In genomic region chr16:29974291-29975133, GRCh38 we compare ENCODE assay signal across 9 cellular contexts. TPM values are rescaled to one million over a fixed set of nuclear protein-coding genes. Genes with fewer than 3 reads are reported as not detected.
DNase-seq lines count a peak whose midpoint lies in the region; ATAC-seq lines count a peak whose summit lies in the region.
"Had no signal": no experiment of that assay in that cellular context is flagged by ENCODE, and none has a peak within 500 bp of the region (broad histone marks: within the 10 kb centered on the region; RNA-seq: fewer than 3 reads in every experiment).

No MANE protein-coding gene starts in this region.

- H3K4me1 Mint-ChIP-seq in activated naive CD8-positive, alpha-beta T cell treated with anti-CD3 and anti-CD28 coated beads for 36 hours: peaks cover 33% of the 10 kb centered on the region

- H3K27ac Mint-ChIP-seq in activated naive CD8-positive, alpha-beta T cell treated with anti-CD3 and anti-CD28 coated beads for 36 hours: peak overlapping the region; percentile 95

- H3K9me3 ChIP-seq in right cardiac atrium (ENCODE audit: control insufficient read depth, low read length): no peaks in the 10 kb centered on the region

- H3K27me3 ChIP-seq in right cardiac atrium (ENCODE audit: control insufficient read depth, insufficient read depth): no peaks in the 10 kb centered on the region

- H3K9me3 Mint-ChIP-seq in activated naive CD8-positive, alpha-beta T cell treated with anti-CD3 and anti-CD28 coated beads for 36 hours: peaks cover 7% of the 10 kb centered on the region

- peaks cover 11% of the 10 kb centered on the region for H3K4me1 ChIP-seq in right cardiac atrium (ENCODE audit: control insufficient read depth, insufficient read depth, low read length)

- WGBS in right cardiac atrium: 3% methylated on average over 31 of the region's 31 CpGs

- peak; percentile 57 for DNase-seq in CD1c-positive myeloid dendritic cell (ENCODE audit: extremely low spot score)
- peak; percentile 25 for DNase-seq in activated naive CD8-positive, alpha-beta T cell treated with anti-CD3 and anti-CD28 coated beads for 36 hours
- peak; percentile 50 to 72 (median 59) for DNase-seq in right cardiac atrium
- DNase-seq in retina: peak; percentile 15
- no peak for DNase-seq in cerebellar cortex (ENCODE audit: low spot score)

- H3K4me3 ChIP-seq in right cardiac atrium (ENCODE audit: low read length): peak overlapping the region; percentile 71

- H3K4me3 Mint-ChIP-seq in activated naive CD8-positive, alpha-beta T cell treated with anti-CD3 and anti-CD28 coated beads for 36 hours: peak overlapping the region; percentile 98

- peaks cover 29% of the 10 kb centered on the region for H3K36me3 Mint-ChIP-seq in activated naive CD8-positive, alpha-beta T cell treated with anti-CD3 and anti-CD28 coated beads for 36 hours

- peak overlapping the region; percentile 88 for H3K27ac ChIP-seq in right cardiac atrium (ENCODE audit: low read length)

- no peaks in the 10 kb centered on the region for H3K27me3 Mint-ChIP-seq in activated naive CD8-positive, alpha-beta T cell treated with anti-CD3 and anti-CD28 coated beads for 36 hours

- ATAC-seq in HG03571 (IDR thresholded peaks at IDR 0.05; ENCODE audit: unreplicated experiment): peak; percentile 8
- ATAC-seq in right cardiac atrium: peak in 1 of 2 donors; percentile 53
- no peak for ATAC-seq in GM19023 (IDR thresholded peaks at IDR 0.05; ENCODE audit: unreplicated experiment)
- no peak for ATAC-seq in HG02884 (IDR thresholded peaks at IDR 0.05; ENCODE audit: unreplicated experiment)

- intact Hi-C loops in right cardiac atrium (cut with DNase I): no loop called here

RNA-seq across cellular contexts. Expression of gene TAOK2, which starts 0.8 kb away (rescaled TPM):
- total RNA-seq in activated naive CD8-positive, alpha-beta T cell treated with anti-CD3 and anti-CD28 coated beads for 36 hours: 10 to 100 TPM; 24.9 to 26.4 TPM
- 10 to 100 TPM; 37.2 to 40.1 (median 39.4) TPM for total RNA-seq in right cardiac atrium
- 38.3 TPM for polyA plus RNA-seq in right cardiac atrium

RNA-seq across cellular contexts. Expression of gene TMEM219, which starts 12.6 kb away (rescaled TPM):
- 10 to 100 TPM; 29.3 TPM for total RNA-seq in activated naive CD8-positive, alpha-beta T cell treated with anti-CD3 and anti-CD28 coated beads for 36 hours
- 10 to 100 TPM; 79.7 to 90.4 (median 82.1) TPM for total RNA-seq in right cardiac atrium
- polyA plus RNA-seq in right cardiac atrium: 97.4 TPM

RNA-seq across cellular contexts. Expression of gene HIRIP3, which starts 20.9 kb away (rescaled TPM):
- total RNA-seq in activated naive CD8-positive, alpha-beta T cell treated with anti-CD3 and anti-CD28 coated beads for 36 hours: 10 to 100 TPM; 39.5 to 41.4 TPM
- 10 to 100 TPM; 11.6 to 21.7 (median 17.5) TPM for total RNA-seq in right cardiac atrium
- polyA plus RNA-seq in right cardiac atrium: 19.1 TPM

RNA-seq across cellular contexts. Expression of gene INO80E, which starts 21.5 kb away (rescaled TPM):
- 10 to 100 TPM; 83.8 to 91.1 TPM for total RNA-seq in activated naive CD8-positive, alpha-beta T cell treated with anti-CD3 and anti-CD28 coated beads for 36 hours
- 10 to 100 TPM; 32.7 to 44.6 (median 37.1) TPM for total RNA-seq in right cardiac atrium
- 59.1 TPM for polyA plus RNA-seq in right cardiac atrium

RNA-seq across cellular contexts. Expression of gene DOC2A, which starts 36.3 kb away (rescaled TPM):
- total RNA-seq in activated naive CD8-positive, alpha-beta T cell treated with anti-CD3 and anti-CD28 coated beads for 36 hours: 1 to 10 TPM in 1 of 2 experiments, under 1 TPM in 1; 0.89 to 1.4 TPM
- total RNA-seq in right cardiac atrium: under 1 TPM; 0.40 to 0.59 (median 0.47) TPM
- polyA plus RNA-seq in right cardiac atrium: 0.77 TPM
- total RNA-seq: LHCN-M2 had no signal
